17 cellular contexts compared by ENCODE assay signal in genomic region chr11:110522456-110522855, GRCh38.
A peak's percentile ranks its signal among the peaks of the same experiment; 100 is the strongest.
DNase-seq lines count a peak whose midpoint lies in the region; ATAC-seq, FAIRE-seq and TF ChIP-seq lines count a peak whose summit lies in the region.
"Had no signal": no experiment of that assay in that cellular context is flagged by ENCODE, and none has a peak within 500 bp of the region (broad histone marks: within the 10 kb centered on the region; RNA-seq: fewer than 3 reads in every experiment).

No MANE protein-coding gene starts in this region.

- no peaks in the 10 kb centered on the region for H3K9me3 Mint-ChIP-seq in effector memory CD8-positive, alpha-beta T cell
- peaks cover 5% of the 10 kb centered on the region for H3K9me3 Mint-ChIP-seq in stimulated activated effector memory CD8-positive, alpha-beta T cell treated with anti-CD3 and anti-CD28 coated beads, Interleukin-12 subunit alpha, Interleukin-12 subunit beta, amount 100 ng/mL, for 72 hours

- no peaks in the 10 kb centered on the region for H3K27me3 Mint-ChIP-seq in effector memory CD8-positive, alpha-beta T cell
- H3K27me3 Mint-ChIP-seq: activated naive CD8-positive, alpha-beta T cell treated with anti-CD3 and anti-CD28 coated beads, Interleukin-2, amount 50 U/mL, for 24 hours had no signal

- peaks cover 49 to 62% of the 10 kb centered on the region in 2 donors for H3K4me1 Mint-ChIP-seq in effector memory CD8-positive, alpha-beta T cell (ENCODE audit: low read depth in 2 of 2)
- peaks cover 60% of the 10 kb centered on the region for H3K4me1 Mint-ChIP-seq in stimulated activated effector memory CD8-positive, alpha-beta T cell treated with anti-CD3 and anti-CD28 coated beads, Interleukin-12 subunit alpha, Interleukin-12 subunit beta, amount 100 ng/mL, for 72 hours

- peak; percentile 52 for ATAC-seq in effector memory CD8-positive, alpha-beta T cell (replicated peaks)
- ATAC-seq in stimulated activated effector memory CD8-positive, alpha-beta T cell treated with anti-CD3 and anti-CD28 coated beads, Interleukin-12 subunit alpha, Interleukin-12 subunit beta, amount 100 ng/mL, for 72 hours = peak; percentile 14
- ATAC-seq: activated naive CD8-positive, alpha-beta T cell treated with anti-CD3 and anti-CD28 coated beads, Interleukin-2, amount 50 U/mL, for 24 hours; heart left ventricle; Panc1 had no signal

- peak overlapping the region; percentile 70 to 81 for H3K27ac Mint-ChIP-seq in effector memory CD8-positive, alpha-beta T cell
- H3K27ac Mint-ChIP-seq in stimulated activated effector memory CD8-positive, alpha-beta T cell treated with anti-CD3 and anti-CD28 coated beads, Interleukin-12 subunit alpha, Interleukin-12 subunit beta, amount 100 ng/mL, for 72 hours = peak overlapping the region; percentile 43
- H3K27ac Mint-ChIP-seq: activated naive CD8-positive, alpha-beta T cell treated with anti-CD3 and anti-CD28 coated beads, Interleukin-2, amount 50 U/mL, for 24 hours; nephron had no signal

- DNase-seq in SKM-1 treated with dmso at 0.1 percent for 144 hours (lab: John Stamatoyannopoulos, UW; ENCODE audit: unreplicated experiment) (peak; percentile 2), SKM-1 (lab: John Stamatoyannopoulos, UW; ENCODE audit: unreplicated experiment) (no peak), MV-4-11 (lab: John Stamatoyannopoulos, UW) (peak; percentile 4), NCI-H128 (lab: John Stamatoyannopoulos, UW; ENCODE audit: unreplicated experiment) (no peak), GM12892 (ENCODE audit: insufficient read length) (no peak), anterior cingulate cortex (lab: John Stamatoyannopoulos, UW) (no peak)
- no peak for DNase-seq in effector memory CD8-positive, alpha-beta T cell
- peak in 1 of 2 donors; percentile 36 for DNase-seq in stimulated activated effector memory CD8-positive, alpha-beta T cell treated with anti-CD3 and anti-CD28 coated beads, Interleukin-12 subunit alpha, Interleukin-12 subunit beta, amount 100 ng/mL, for 72 hours (ENCODE audit: low spot score in 2 of 2)
- DNase-seq: activated naive CD8-positive, alpha-beta T cell treated with anti-CD3 and anti-CD28 coated beads, Interleukin-2, amount 50 U/mL, for 24 hours; effector CD4-positive, alpha-beta T cell; heart left ventricle; NCI-H1092; T1000 had no signal

- peak overlapping the region; percentile 42 to 59 for H3K4me3 Mint-ChIP-seq in effector memory CD8-positive, alpha-beta T cell
- peak overlapping the region; percentile 2 for H3K4me3 Mint-ChIP-seq in stimulated activated effector memory CD8-positive, alpha-beta T cell treated with anti-CD3 and anti-CD28 coated beads, Interleukin-12 subunit alpha, Interleukin-12 subunit beta, amount 100 ng/mL, for 72 hours
- H3K4me3 Mint-ChIP-seq: activated naive CD8-positive, alpha-beta T cell treated with anti-CD3 and anti-CD28 coated beads, Interleukin-2, amount 50 U/mL, for 24 hours; nephron had no signal

- FAIRE-seq in GM12892 (lab: Jason Lieb, UNC) = no peak
- FAIRE-seq: A204.1, islet of Langerhans had no signal

- no peaks in the 10 kb centered on the region for H3K36me3 Mint-ChIP-seq in effector memory CD8-positive, alpha-beta T cell (ENCODE audit: insufficient read depth)
- H3K36me3 Mint-ChIP-seq in stimulated activated effector memory CD8-positive, alpha-beta T cell treated with anti-CD3 and anti-CD28 coated beads, Interleukin-12 subunit alpha, Interleukin-12 subunit beta, amount 100 ng/mL, for 72 hours = no peaks in the 10 kb centered on the region

- no peak for TF ChIP-seq POLR2A in GM12892 (IDR thresholded peaks at IDR 0.05; ENCODE audit: low read depth, low read length)

Comparison
In these comparisons a context has a peak if more than half of its experiments do, and no peak if none do; other contexts are left out.
1. DNase-seq: peak in SKM-1 treated with dmso at 0.1 percent for 144 hours (single experiment) and MV-4-11 (single experiment); none in SKM-1 (single experiment), effector memory CD8-positive, alpha-beta T cell (0 of 3), NCI-H128 (single experiment), GM12892 (single experiment) and anterior cingulate cortex (0 of 58).